ENCODE assay signal across 1 cellular context in the genomic region with DNA sequence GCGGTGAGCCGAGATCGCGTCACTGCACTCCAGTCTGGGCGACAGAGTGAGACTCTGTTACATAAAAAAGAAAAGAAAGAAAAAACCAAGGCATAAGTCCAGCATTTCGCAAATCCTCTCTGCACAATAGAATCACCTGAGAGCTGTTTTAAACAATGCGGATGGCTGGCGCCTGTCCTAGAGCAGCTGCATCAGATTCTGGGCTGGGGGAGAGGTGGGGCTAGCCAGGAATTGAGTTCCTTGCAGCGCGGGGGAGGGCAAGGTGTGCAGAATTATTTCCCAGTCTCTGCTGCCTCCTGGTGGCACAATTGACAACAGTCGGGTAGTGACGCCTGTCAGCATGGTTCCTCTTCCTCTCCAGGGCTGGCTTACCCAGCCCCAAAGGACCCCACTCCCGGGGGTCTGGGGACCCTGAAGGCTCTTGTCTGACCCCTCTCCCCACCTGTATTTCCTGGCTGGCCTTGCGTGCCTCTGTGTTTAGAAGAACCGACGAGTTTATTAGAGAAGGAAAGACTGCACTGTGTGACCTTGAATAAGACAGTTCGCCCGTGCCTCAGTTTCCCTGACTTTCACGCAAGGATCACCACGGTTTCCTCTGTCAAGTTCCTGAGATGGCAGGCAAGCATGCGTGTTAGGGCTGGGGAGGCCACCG.
TF ChIP-seq lines count a peak whose summit lies in the region.

No MANE protein-coding gene starts in this region.

TF ChIP-seq in HepG2, 621 proteins besides CTCF, POLR2A, EP300 and RAD21 (continued from another document and continues in another):
- TF ChIP-seq, protein P1, sequence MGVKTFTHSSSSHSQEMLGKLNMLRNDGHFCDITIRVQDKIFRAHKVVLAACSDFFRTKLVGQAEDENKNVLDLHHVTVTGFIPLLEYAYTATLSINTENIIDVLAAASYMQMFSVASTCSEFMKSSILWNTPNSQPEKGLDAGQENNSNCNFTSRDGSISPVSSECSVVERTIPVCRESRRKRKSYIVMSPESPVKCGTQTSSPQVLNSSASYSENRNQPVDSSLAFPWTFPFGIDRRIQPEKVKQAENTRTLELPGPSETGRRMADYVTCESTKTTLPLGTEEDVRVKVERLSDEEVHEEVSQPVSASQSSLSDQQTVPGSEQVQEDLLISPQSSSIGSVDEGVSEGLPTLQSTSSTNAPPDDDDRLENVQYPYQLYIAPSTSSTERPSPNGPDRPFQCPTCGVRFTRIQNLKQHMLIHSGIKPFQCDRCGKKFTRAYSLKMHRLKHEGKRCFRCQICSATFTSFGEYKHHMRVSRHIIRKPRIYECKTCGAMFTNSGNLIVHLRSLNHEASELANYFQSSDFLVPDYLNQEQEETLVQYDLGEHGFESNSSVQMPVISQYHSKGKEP (CRISPR knock-in tag; IDR thresholded peaks at IDR 0.05), result no peak
- peak; percentile 78 for TF ChIP-seq KDM2A (CRISPR knock-in tag; IDR thresholded peaks at IDR 0.05; ENCODE audit: borderline replicate concordance, low read depth)
- TF ChIP-seq HHEX (CRISPR knock-in tag; IDR thresholded peaks at IDR 0.05), result no peak
- TF ChIP-seq, protein P2, sequence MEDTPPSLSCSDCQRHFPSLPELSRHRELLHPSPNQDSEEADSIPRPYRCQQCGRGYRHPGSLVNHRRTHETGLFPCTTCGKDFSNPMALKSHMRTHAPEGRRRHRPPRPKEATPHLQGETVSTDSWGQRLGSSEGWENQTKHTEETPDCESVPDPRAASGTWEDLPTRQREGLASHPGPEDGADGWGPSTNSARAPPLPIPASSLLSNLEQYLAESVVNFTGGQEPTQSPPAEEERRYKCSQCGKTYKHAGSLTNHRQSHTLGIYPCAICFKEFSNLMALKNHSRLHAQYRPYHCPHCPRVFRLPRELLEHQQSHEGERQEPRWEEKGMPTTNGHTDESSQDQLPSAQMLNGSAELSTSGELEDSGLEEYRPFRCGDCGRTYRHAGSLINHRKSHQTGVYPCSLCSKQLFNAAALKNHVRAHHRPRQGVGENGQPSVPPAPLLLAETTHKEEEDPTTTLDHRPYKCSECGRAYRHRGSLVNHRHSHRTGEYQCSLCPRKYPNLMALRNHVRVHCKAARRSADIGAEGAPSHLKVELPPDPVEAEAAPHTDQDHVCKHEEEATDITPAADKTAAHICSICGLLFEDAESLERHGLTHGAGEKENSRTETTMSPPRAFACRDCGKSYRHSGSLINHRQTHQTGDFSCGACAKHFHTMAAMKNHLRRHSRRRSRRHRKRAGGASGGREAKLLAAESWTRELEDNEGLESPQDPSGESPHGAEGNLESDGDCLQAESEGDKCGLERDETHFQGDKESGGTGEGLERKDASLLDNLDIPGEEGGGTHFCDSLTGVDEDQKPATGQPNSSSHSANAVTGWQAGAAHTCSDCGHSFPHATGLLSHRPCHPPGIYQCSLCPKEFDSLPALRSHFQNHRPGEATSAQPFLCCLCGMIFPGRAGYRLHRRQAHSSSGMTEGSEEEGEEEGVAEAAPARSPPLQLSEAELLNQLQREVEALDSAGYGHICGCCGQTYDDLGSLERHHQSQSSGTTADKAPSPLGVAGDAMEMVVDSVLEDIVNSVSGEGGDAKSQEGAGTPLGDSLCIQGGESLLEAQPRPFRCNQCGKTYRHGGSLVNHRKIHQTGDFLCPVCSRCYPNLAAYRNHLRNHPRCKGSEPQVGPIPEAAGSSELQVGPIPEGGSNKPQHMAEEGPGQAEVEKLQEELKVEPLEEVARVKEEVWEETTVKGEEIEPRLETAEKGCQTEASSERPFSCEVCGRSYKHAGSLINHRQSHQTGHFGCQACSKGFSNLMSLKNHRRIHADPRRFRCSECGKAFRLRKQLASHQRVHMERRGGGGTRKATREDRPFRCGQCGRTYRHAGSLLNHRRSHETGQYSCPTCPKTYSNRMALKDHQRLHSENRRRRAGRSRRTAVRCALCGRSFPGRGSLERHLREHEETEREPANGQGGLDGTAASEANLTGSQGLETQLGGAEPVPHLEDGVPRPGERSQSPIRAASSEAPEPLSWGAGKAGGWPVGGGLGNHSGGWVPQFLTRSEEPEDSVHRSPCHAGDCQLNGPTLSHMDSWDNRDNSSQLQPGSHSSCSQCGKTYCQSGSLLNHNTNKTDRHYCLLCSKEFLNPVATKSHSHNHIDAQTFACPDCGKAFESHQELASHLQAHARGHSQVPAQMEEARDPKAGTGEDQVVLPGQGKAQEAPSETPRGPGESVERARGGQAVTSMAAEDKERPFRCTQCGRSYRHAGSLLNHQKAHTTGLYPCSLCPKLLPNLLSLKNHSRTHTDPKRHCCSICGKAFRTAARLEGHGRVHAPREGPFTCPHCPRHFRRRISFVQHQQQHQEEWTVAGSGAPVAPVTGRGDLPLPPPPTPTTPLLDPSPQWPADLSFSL (CRISPR knock-in tag; IDR thresholded peaks at IDR 0.05), result no peak
- peak; percentile 36; the same call in 1 of the 2 replicates for TF ChIP-seq KLF11 (CRISPR knock-in tag; IDR thresholded peaks at IDR 0.05)
- no peak for TF ChIP-seq ZBTB3 (CRISPR knock-in tag; IDR thresholded peaks at IDR 0.05; ENCODE audit: borderline replicate concordance, low read depth)
- peak; percentile 70 for TF ChIP-seq SOX5 (CRISPR knock-in tag; IDR thresholded peaks at IDR 0.05; ENCODE audit: borderline replicate concordance)
- TF ChIP-seq, protein P3, sequence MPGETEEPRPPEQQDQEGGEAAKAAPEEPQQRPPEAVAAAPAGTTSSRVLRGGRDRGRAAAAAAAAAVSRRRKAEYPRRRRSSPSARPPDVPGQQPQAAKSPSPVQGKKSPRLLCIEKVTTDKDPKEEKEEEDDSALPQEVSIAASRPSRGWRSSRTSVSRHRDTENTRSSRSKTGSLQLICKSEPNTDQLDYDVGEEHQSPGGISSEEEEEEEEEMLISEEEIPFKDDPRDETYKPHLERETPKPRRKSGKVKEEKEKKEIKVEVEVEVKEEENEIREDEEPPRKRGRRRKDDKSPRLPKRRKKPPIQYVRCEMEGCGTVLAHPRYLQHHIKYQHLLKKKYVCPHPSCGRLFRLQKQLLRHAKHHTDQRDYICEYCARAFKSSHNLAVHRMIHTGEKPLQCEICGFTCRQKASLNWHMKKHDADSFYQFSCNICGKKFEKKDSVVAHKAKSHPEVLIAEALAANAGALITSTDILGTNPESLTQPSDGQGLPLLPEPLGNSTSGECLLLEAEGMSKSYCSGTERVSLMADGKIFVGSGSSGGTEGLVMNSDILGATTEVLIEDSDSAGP (CRISPR knock-in tag; IDR thresholded peaks at IDR 0.05; ENCODE audit: borderline replicate concordance), result peak; percentile 26; the same call in 1 of the 2 replicates
- no peak for TF ChIP-seq TAF15 (IDR thresholded peaks at IDR 0.05; ENCODE audit: low read depth, low read length, poor library complexity, severe bottlenecking)
- TF ChIP-seq FOXJ3 (CRISPR knock-in tag; IDR thresholded peaks at IDR 0.05; ENCODE audit: borderline replicate concordance), result no peak
- TF ChIP-seq RXRA (CRISPR knock-in tag; IDR thresholded peaks at IDR 0.05), result no peak
- no peak for TF ChIP-seq HNRNPLL (IDR thresholded peaks at IDR 0.05; ENCODE audit: low read depth, low read length, poor library complexity, severe bottlenecking)
- TF ChIP-seq, protein P4, sequence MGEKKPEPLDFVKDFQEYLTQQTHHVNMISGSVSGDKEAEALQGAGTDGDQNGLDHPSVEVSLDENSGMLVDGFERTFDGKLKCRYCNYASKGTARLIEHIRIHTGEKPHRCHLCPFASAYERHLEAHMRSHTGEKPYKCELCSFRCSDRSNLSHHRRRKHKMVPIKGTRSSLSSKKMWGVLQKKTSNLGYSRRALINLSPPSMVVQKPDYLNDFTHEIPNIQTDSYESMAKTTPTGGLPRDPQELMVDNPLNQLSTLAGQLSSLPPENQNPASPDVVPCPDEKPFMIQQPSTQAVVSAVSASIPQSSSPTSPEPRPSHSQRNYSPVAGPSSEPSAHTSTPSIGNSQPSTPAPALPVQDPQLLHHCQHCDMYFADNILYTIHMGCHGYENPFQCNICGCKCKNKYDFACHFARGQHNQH (CRISPR knock-in tag; IDR thresholded peaks at IDR 0.05), result no peak
- no peak for TF ChIP-seq ESRRA (CRISPR knock-in tag; IDR thresholded peaks at IDR 0.05; ENCODE audit: low read depth)
- TF ChIP-seq KLF13 (CRISPR knock-in tag; IDR thresholded peaks at IDR 0.05), result no peak
- TF ChIP-seq, protein P5, sequence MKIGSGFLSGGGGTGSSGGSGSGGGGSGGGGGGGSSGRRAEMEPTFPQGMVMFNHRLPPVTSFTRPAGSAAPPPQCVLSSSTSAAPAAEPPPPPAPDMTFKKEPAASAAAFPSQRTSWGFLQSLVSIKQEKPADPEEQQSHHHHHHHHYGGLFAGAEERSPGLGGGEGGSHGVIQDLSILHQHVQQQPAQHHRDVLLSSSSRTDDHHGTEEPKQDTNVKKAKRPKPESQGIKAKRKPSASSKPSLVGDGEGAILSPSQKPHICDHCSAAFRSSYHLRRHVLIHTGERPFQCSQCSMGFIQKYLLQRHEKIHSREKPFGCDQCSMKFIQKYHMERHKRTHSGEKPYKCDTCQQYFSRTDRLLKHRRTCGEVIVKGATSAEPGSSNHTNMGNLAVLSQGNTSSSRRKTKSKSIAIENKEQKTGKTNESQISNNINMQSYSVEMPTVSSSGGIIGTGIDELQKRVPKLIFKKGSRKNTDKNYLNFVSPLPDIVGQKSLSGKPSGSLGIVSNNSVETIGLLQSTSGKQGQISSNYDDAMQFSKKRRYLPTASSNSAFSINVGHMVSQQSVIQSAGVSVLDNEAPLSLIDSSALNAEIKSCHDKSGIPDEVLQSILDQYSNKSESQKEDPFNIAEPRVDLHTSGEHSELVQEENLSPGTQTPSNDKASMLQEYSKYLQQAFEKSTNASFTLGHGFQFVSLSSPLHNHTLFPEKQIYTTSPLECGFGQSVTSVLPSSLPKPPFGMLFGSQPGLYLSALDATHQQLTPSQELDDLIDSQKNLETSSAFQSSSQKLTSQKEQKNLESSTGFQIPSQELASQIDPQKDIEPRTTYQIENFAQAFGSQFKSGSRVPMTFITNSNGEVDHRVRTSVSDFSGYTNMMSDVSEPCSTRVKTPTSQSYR (CRISPR knock-in tag; IDR thresholded peaks at IDR 0.05; ENCODE audit: borderline replicate concordance), result peak; percentile 90
- TF ChIP-seq, protein P6, sequence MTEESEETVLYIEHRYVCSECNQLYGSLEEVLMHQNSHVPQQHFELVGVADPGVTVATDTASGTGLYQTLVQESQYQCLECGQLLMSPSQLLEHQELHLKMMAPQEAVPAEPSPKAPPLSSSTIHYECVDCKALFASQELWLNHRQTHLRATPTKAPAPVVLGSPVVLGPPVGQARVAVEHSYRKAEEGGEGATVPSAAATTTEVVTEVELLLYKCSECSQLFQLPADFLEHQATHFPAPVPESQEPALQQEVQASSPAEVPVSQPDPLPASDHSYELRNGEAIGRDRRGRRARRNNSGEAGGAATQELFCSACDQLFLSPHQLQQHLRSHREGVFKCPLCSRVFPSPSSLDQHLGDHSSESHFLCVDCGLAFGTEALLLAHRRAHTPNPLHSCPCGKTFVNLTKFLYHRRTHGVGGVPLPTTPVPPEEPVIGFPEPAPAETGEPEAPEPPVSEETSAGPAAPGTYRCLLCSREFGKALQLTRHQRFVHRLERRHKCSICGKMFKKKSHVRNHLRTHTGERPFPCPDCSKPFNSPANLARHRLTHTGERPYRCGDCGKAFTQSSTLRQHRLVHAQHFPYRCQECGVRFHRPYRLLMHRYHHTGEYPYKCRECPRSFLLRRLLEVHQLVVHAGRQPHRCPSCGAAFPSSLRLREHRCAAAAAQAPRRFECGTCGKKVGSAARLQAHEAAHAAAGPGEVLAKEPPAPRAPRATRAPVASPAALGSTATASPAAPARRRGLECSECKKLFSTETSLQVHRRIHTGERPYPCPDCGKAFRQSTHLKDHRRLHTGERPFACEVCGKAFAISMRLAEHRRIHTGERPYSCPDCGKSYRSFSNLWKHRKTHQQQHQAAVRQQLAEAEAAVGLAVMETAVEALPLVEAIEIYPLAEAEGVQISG (CRISPR knock-in tag; IDR thresholded peaks at IDR 0.05), result peak; percentile 42; the same call in 1 of the 2 replicates
- TF ChIP-seq, protein P7, sequence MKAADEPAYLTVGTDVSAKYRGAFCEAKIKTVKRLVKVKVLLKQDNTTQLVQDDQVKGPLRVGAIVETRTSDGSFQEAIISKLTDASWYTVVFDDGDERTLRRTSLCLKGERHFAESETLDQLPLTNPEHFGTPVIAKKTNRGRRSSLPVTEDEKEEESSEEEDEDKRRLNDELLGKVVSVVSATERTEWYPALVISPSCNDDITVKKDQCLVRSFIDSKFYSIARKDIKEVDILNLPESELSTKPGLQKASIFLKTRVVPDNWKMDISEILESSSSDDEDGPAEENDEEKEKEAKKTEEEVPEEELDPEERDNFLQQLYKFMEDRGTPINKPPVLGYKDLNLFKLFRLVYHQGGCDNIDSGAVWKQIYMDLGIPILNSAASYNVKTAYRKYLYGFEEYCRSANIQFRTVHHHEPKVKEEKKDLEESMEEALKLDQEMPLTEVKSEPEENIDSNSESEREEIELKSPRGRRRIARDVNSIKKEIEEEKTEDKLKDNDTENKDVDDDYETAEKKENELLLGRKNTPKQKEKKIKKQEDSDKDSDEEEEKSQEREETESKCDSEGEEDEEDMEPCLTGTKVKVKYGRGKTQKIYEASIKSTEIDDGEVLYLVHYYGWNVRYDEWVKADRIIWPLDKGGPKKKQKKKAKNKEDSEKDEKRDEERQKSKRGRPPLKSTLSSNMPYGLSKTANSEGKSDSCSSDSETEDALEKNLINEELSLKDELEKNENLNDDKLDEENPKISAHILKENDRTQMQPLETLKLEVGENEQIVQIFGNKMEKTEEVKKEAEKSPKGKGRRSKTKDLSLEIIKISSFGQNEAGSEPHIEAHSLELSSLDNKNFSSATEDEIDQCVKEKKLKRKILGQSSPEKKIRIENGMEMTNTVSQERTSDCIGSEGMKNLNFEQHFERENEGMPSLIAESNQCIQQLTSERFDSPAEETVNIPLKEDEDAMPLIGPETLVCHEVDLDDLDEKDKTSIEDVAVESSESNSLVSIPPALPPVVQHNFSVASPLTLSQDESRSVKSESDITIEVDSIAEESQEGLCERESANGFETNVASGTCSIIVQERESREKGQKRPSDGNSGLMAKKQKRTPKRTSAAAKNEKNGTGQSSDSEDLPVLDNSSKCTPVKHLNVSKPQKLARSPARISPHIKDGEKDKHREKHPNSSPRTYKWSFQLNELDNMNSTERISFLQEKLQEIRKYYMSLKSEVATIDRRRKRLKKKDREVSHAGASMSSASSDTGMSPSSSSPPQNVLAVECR (CRISPR knock-in tag; IDR thresholded peaks at IDR 0.05; ENCODE audit: borderline replicate concordance), result no peak; the same call in 1 of the 2 replicates
- 0 out of 2 replicates have a peak, but pooled peaks have one; percentile 52 for TF ChIP-seq AHR (CRISPR knock-in tag; IDR thresholded peaks at IDR 0.05)
- TF ChIP-seq NKX3-1 (CRISPR knock-in tag; IDR thresholded peaks at IDR 0.05), result no peak
- TF ChIP-seq CBX1 (IDR thresholded peaks at IDR 0.05; ENCODE audit: low read depth), result no peak
- TF ChIP-seq, protein P8, sequence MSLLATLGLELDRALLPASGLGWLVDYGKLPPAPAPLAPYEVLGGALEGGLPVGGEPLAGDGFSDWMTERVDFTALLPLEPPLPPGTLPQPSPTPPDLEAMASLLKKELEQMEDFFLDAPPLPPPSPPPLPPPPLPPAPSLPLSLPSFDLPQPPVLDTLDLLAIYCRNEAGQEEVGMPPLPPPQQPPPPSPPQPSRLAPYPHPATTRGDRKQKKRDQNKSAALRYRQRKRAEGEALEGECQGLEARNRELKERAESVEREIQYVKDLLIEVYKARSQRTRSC (CRISPR knock-in tag; IDR thresholded peaks at IDR 0.05; ENCODE audit: low read depth), result no peak
- TF ChIP-seq, protein P9, sequence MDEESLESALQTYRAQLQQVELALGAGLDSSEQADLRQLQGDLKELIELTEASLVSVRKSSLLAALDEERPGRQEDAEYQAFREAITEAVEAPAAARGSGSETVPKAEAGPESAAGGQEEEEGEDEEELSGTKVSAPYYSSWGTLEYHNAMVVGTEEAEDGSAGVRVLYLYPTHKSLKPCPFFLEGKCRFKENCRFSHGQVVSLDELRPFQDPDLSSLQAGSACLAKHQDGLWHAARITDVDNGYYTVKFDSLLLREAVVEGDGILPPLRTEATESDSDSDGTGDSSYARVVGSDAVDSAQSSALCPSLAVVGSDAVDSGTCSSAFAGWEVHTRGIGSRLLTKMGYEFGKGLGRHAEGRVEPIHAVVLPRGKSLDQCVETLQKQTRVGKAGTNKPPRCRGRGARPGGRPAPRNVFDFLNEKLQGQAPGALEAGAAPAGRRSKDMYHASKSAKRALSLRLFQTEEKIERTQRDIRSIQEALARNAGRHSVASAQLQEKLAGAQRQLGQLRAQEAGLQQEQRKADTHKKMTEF (CRISPR knock-in tag; IDR thresholded peaks at IDR 0.05), result peak; percentile 59; the same call in 1 of the 2 replicates
- TF ChIP-seq ZNF547 (CRISPR knock-in tag; IDR thresholded peaks at IDR 0.05), result no peak
- TF ChIP-seq AGO1 (IDR thresholded peaks at IDR 0.05; ENCODE audit: low read depth, low read length, poor library complexity, severe bottlenecking), result no peak
